9 cellular contexts compared by ENCODE assay signal in the genomic region with DNA sequence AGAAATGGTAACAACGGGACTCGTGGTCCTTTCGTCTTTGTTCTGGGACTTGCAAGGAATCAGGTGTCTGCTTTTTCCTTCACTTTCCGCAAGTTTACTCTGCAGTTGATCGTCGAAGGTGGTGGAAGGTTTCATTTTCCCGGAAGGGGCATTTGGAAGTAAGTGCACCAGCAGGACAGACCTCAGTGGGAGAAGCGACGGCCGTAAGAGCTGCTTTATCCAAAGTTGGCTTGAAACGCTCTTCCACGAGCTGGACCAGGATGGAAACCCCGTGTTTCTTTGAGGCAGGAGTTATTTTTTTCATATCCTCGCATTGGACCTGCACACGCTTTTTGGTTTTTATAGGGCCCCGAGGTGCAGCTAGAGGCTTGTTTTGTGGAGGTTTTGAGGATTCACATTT. TPM values are rescaled to one million over a fixed set of nuclear protein-coding genes. Genes with fewer than 3 reads are reported as not detected.
DNase-seq lines count a peak whose midpoint lies in the region; ATAC-seq and TF ChIP-seq lines count a peak whose summit lies in the region.
"Had no signal": no experiment of that assay in that cellular context is flagged by ENCODE, and none has a peak within 500 bp of the region (broad histone marks: within the 10 kb centered on the region; RNA-seq: fewer than 3 reads in every experiment).

No MANE protein-coding gene starts in this region.

- CTCF ChIA-PET in activated CD8-positive, alpha-beta T cell treated with anti-CD3 and anti-CD28 coated beads for 36 hours (lab: Charles Lee): no interaction called here

- H3K9ac ChIP-seq in smooth muscle cell (ENCODE audit: low read depth): peak overlapping the region; percentile 97

- H3K27ac ChIP-seq in smooth muscle cell (ENCODE audit: low read depth): peak overlapping the region; percentile 81

- H3K27me3 ChIP-seq in HAP-1 (ENCODE audit: low read depth): no peaks in the 10 kb centered on the region
- H3K27me3 ChIP-seq in smooth muscle cell (ENCODE audit: low read depth): no peaks in the 10 kb centered on the region

- no peak for TF ChIP-seq CTCF in activated CD8-positive, alpha-beta T cell treated with anti-CD3 and anti-CD28 coated beads for 36 hours (IDR thresholded peaks at IDR 0.05)
- TF ChIP-seq CTCF in smooth muscle cell (IDR thresholded peaks at IDR 0.05; ENCODE audit: borderline replicate concordance, insufficient read depth, poor library complexity, severe bottlenecking): no peak

- H2AFZ ChIP-seq in smooth muscle cell (ENCODE audit: low read depth): no peak overlapping the region

- peak overlapping the region; percentile 73 for H3K27ac Mint-ChIP-seq in activated CD8-positive, alpha-beta T cell treated with anti-CD3 and anti-CD28 coated beads for 36 hours

- peak overlapping the region; percentile 71 for H3K4me3 ChIP-seq in HAP-1
- peak overlapping the region; percentile 50 for H3K4me3 ChIP-seq in iPS-11a (ENCODE audit: low read depth, low read length)
- peak overlapping the region; percentile 96 for H3K4me3 ChIP-seq in smooth muscle cell

- H3K36me3 Mint-ChIP-seq in activated CD8-positive, alpha-beta T cell treated with anti-CD3 and anti-CD28 coated beads for 36 hours (ENCODE audit: low read depth): peaks cover 8% of the 10 kb centered on the region

- peaks cover 22% of the 10 kb centered on the region for H3K36me3 ChIP-seq in HAP-1 (replicated peaks)
- H3K36me3 ChIP-seq in smooth muscle cell (ENCODE audit: low read depth): no peaks in the 10 kb centered on the region

- ATAC-seq in activated CD8-positive, alpha-beta T cell treated with anti-CD3 and anti-CD28 coated beads for 36 hours: no peak
- no peak for ATAC-seq in GM19455 (IDR thresholded peaks at IDR 0.05; ENCODE audit: unreplicated experiment)

- no peaks in the 10 kb centered on the region for H3K27me3 Mint-ChIP-seq in activated CD8-positive, alpha-beta T cell treated with anti-CD3 and anti-CD28 coated beads for 36 hours

- no peaks in the 10 kb centered on the region for H3K9me3 Mint-ChIP-seq in activated CD8-positive, alpha-beta T cell treated with anti-CD3 and anti-CD28 coated beads for 36 hours

- peaks cover 57% of the 10 kb centered on the region for H3K79me2 ChIP-seq in smooth muscle cell (ENCODE audit: low read depth)

- H3K4me1 Mint-ChIP-seq in activated CD8-positive, alpha-beta T cell treated with anti-CD3 and anti-CD28 coated beads for 36 hours (ENCODE audit: low read depth): peaks cover 31% of the 10 kb centered on the region

- DNase-seq in HAP-1 (ENCODE audit: low spot score in 2 of 2): no peak
- DNase-seq in activated CD8-positive, alpha-beta T cell treated with anti-CD3 and anti-CD28 coated beads for 36 hours: no peak
- no peak for DNase-seq in smooth muscle cell (lab: John Stamatoyannopoulos, UW; ENCODE audit: unreplicated experiment)
- DNase-seq in NCI-H2107 treated with DMSO at 0.1 percent for 48 hours (lab: John Stamatoyannopoulos, UW; ENCODE audit: unreplicated experiment): no peak
- DNase-seq in activated CD8-positive, alpha-beta memory T cell treated with anti-CD3 and anti-CD28 coated beads, Interleukin-2, amount 50 U/mL, for 4 hours: no peak
- no peak for DNase-seq in inferior parietal cortex (ENCODE audit: extremely low spot score)
- DNase-seq: islet precursor cell had no signal

- in situ Hi-C loops in HAP-1 (cut with MboI; ENCODE audit: low sequenced_read_pairs): no loop called here

- H3K4me3 Mint-ChIP-seq in activated CD8-positive, alpha-beta T cell treated with anti-CD3 and anti-CD28 coated beads for 36 hours: peak overlapping the region; percentile 79

- peaks cover 4% of the 10 kb centered on the region for H3F3A ChIP-seq in smooth muscle cell (ENCODE audit: low read depth)

- H3K9me3 ChIP-seq in HAP-1 (no peaks in the 10 kb centered on the region), smooth muscle cell (replicated peaks; ENCODE audit: low read depth) (no peaks in the 10 kb centered on the region)

- POLR2A ChIA-PET in activated CD8-positive, alpha-beta T cell treated with anti-CD3 and anti-CD28 coated beads for 36 hours (lab: Charles Lee): interaction anchor here (2.0 kb wide), 1 partner anchor 32 kb away, joined by 7 read pairs; no protein-coding TSS in a partner anchor

- H3K4me2 ChIP-seq in smooth muscle cell: peak overlapping the region; percentile 100

- peaks cover 6% of the 10 kb centered on the region for H3K4me1 ChIP-seq in HAP-1
- H3K4me1 ChIP-seq in smooth muscle cell (ENCODE audit: low read depth): peaks cover 53% of the 10 kb centered on the region

- WGBS in smooth muscle cell (ENCODE audit: low lambda C conversion rate): 49% methylated on average over 16 of the region's 16 CpGs

- intact Hi-C loops in activated CD8-positive, alpha-beta T cell treated with anti-CD3 and anti-CD28 coated beads for 36 hours (cut with micrococcal nuclease): no loop called here

- peaks cover 56% of the 10 kb centered on the region for H4K20me1 ChIP-seq in smooth muscle cell (ENCODE audit: low read depth)

RNA-seq across cellular contexts. Expression of a gene that starts 1.2 kb away (rescaled TPM):
- 10 to 100 TPM; 44.9 to 47.6 TPM for total RNA-seq in activated CD8-positive, alpha-beta T cell treated with anti-CD3 and anti-CD28 coated beads for 36 hours
- 58.4 and 70.1 TPM in 2 replicates for total RNA-seq in smooth muscle cell
- 83.0 and 84.9 TPM in 2 replicates for polyA plus RNA-seq in smooth muscle cell

RNA-seq across cellular contexts. Expression of a gene that starts 30.7 kb away (rescaled TPM):
- 10 to 100 TPM; 25.6 to 25.7 TPM for total RNA-seq in activated CD8-positive, alpha-beta T cell treated with anti-CD3 and anti-CD28 coated beads for 36 hours
- total RNA-seq in smooth muscle cell: 27.7 and 33.1 TPM in 2 replicates
- 8.9 and 15.3 TPM in 2 replicates for polyA plus RNA-seq in smooth muscle cell
